In the genomic region with DNA sequence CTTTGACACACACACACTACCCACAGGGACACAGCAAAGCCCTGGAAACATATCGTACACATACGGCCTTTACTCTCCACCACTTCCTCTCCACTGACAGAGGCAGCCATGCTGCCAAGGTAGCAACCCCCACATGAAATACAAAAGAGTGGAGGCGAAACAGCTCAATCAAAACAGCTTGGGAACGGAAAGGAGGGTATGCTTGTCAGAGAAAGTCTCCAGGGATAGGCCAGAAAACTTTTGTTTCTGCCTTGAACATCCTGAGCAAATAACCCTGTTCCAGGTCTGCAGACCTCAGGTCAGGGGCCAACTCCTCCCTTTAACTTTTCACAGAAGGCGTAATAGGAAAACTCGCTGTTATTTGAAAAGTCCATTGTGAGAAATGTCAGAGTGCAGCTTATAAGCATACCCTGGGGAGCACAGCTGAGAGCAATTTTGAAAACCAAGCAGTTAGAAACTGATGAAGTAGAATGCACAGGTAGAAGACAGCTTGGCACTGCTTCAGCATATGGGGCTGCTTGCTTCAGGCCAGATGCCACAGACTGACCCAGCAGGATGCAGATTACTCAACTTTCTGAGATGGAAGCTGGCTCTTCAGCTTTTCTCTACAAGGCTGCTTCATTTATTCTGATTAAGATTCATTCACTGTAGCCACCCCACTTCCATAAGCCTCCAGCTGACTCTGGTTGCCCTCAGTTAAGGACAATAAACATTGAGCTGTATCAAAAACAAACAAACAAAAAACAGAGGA, we compare ENCODE assay signal across 1 cellular context.
TF ChIP-seq lines count a peak whose summit lies in the region.

No MANE protein-coding gene starts in this region.

TF ChIP-seq in GM12878, 131 proteins besides CTCF, POLR2A, EP300 and RAD21 (continues in another document):
- no peak for TF ChIP-seq CHD1 (IDR thresholded peaks at IDR 0.05; ENCODE audit: low read depth, low read length)
- TF ChIP-seq SREBF1 (IDR thresholded peaks at IDR 0.05; ENCODE audit: low read length), result no peak
- TF ChIP-seq IKZF1 (conservative IDR thresholded peaks at IDR 0.05), result peak; percentile 21; the same call in 1 of the 2 replicates
- TF ChIP-seq, protein P1, sequence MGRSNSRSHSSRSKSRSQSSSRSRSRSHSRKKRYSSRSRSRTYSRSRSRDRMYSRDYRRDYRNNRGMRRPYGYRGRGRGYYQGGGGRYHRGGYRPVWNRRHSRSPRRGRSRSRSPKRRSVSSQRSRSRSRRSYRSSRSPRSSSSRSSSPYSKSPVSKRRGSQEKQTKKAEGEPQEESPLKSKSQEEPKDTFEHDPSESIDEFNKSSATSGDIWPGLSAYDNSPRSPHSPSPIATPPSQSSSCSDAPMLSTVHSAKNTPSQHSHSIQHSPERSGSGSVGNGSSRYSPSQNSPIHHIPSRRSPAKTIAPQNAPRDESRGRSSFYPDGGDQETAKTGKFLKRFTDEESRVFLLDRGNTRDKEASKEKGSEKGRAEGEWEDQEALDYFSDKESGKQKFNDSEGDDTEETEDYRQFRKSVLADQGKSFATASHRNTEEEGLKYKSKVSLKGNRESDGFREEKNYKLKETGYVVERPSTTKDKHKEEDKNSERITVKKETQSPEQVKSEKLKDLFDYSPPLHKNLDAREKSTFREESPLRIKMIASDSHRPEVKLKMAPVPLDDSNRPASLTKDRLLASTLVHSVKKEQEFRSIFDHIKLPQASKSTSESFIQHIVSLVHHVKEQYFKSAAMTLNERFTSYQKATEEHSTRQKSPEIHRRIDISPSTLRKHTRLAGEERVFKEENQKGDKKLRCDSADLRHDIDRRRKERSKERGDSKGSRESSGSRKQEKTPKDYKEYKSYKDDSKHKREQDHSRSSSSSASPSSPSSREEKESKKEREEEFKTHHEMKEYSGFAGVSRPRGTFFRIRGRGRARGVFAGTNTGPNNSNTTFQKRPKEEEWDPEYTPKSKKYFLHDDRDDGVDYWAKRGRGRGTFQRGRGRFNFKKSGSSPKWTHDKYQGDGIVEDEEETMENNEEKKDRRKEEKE (IDR thresholded peaks at IDR 0.05), result no peak
- TF ChIP-seq, protein P2, sequence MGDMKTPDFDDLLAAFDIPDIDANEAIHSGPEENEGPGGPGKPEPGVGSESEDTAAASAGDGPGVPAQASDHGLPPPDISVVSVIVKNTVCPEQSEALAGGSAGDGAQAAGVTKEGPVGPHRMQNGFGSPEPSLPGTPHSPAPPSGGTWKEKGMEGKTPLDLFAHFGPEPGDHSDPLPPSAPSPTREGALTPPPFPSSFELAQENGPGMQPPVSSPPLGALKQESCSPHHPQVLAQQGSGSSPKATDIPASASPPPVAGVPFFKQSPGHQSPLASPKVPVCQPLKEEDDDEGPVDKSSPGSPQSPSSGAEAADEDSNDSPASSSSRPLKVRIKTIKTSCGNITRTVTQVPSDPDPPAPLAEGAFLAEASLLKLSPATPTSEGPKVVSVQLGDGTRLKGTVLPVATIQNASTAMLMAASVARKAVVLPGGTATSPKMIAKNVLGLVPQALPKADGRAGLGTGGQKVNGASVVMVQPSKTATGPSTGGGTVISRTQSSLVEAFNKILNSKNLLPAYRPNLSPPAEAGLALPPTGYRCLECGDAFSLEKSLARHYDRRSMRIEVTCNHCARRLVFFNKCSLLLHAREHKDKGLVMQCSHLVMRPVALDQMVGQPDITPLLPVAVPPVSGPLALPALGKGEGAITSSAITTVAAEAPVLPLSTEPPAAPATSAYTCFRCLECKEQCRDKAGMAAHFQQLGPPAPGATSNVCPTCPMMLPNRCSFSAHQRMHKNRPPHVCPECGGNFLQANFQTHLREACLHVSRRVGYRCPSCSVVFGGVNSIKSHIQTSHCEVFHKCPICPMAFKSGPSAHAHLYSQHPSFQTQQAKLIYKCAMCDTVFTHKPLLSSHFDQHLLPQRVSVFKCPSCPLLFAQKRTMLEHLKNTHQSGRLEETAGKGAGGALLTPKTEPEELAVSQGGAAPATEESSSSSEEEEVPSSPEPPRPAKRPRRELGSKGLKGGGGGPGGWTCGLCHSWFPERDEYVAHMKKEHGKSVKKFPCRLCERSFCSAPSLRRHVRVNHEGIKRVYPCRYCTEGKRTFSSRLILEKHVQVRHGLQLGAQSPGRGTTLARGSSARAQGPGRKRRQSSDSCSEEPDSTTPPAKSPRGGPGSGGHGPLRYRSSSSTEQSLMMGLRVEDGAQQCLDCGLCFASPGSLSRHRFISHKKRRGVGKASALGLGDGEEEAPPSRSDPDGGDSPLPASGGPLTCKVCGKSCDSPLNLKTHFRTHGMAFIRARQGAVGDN (IDR thresholded peaks at IDR 0.05), result peak; percentile 87
- TF ChIP-seq HCFC1 (IDR thresholded peaks at IDR 0.05; ENCODE audit: low read length), result no peak
- TF ChIP-seq POLR2AphosphoS5 (IDR thresholded peaks at IDR 0.05; ENCODE audit: low read length), result peak; percentile 21; the same call in 1 of the 2 replicates
- no peak for TF ChIP-seq HDAC2 (IDR thresholded peaks at IDR 0.05)
- no peak for TF ChIP-seq RB1 (IDR thresholded peaks at IDR 0.05; ENCODE audit: borderline replicate concordance)
- TF ChIP-seq DPF2 (IDR thresholded peaks at IDR 0.05), result no peak; the same call in 1 of the 2 replicates
- no peak for TF ChIP-seq BMI1 (IDR thresholded peaks at IDR 0.05; ENCODE audit: borderline replicate concordance)
- peak; percentile 92 for TF ChIP-seq NR2F1 (conservative IDR thresholded peaks at IDR 0.05)
- TF ChIP-seq, protein P3, sequence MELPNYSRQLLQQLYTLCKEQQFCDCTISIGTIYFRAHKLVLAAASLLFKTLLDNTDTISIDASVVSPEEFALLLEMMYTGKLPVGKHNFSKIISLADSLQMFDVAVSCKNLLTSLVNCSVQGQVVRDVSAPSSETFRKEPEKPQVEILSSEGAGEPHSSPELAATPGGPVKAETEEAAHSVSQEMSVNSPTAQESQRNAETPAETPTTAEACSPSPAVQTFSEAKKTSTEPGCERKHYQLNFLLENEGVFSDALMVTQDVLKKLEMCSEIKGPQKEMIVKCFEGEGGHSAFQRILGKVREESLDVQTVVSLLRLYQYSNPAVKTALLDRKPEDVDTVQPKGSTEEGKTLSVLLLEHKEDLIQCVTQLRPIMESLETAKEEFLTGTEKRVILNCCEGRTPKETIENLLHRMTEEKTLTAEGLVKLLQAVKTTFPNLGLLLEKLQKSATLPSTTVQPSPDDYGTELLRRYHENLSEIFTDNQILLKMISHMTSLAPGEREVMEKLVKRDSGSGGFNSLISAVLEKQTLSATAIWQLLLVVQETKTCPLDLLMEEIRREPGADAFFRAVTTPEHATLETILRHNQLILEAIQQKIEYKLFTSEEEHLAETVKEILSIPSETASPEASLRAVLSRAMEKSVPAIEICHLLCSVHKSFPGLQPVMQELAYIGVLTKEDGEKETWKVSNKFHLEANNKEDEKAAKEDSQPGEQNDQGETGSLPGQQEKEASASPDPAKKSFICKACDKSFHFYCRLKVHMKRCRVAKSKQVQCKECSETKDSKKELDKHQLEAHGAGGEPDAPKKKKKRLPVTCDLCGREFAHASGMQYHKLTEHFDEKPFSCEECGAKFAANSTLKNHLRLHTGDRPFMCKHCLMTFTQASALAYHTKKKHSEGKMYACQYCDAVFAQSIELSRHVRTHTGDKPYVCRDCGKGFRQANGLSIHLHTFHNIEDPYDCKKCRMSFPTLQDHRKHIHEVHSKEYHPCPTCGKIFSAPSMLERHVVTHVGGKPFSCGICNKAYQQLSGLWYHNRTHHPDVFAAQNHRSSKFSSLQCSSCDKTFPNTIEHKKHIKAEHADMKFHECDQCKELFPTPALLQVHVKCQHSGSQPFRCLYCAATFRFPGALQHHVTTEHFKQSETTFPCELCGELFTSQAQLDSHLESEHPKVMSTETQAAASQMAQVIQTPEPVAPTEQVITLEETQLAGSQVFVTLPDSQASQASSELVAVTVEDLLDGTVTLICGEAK (IDR thresholded peaks at IDR 0.05; ENCODE audit: borderline replicate concordance), result no peak; the same call in 1 of the 2 replicates
- TF ChIP-seq YY1 (IDR thresholded peaks at IDR 0.05; ENCODE audit: low read depth, low read length), result peak; percentile 89
- TF ChIP-seq, protein P4, sequence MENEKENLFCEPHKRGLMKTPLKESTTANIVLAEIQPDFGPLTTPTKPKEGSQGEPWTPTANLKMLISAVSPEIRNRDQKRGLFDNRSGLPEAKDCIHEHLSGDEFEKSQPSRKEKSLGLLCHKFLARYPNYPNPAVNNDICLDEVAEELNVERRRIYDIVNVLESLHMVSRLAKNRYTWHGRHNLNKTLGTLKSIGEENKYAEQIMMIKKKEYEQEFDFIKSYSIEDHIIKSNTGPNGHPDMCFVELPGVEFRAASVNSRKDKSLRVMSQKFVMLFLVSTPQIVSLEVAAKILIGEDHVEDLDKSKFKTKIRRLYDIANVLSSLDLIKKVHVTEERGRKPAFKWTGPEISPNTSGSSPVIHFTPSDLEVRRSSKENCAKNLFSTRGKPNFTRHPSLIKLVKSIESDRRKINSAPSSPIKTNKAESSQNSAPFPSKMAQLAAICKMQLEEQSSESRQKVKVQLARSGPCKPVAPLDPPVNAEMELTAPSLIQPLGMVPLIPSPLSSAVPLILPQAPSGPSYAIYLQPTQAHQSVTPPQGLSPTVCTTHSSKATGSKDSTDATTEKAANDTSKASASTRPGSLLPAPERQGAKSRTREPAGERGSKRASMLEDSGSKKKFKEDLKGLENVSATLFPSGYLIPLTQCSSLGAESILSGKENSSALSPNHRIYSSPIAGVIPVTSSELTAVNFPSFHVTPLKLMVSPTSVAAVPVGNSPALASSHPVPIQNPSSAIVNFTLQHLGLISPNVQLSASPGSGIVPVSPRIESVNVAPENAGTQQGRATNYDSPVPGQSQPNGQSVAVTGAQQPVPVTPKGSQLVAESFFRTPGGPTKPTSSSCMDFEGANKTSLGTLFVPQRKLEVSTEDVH (IDR thresholded peaks at IDR 0.05; ENCODE audit: low read depth, partially characterized antibody), result peak; percentile 39
- TF ChIP-seq MEF2B (IDR thresholded peaks at IDR 0.05; ENCODE audit: partially characterized antibody, poor library complexity, severe bottlenecking), result peak; percentile 92
- TF ChIP-seq SPI1 (IDR thresholded peaks at IDR 0.05; ENCODE audit: borderline replicate concordance, insufficient read depth, low read depth, low read length), result peak; percentile 84
- TF ChIP-seq, protein P5, sequence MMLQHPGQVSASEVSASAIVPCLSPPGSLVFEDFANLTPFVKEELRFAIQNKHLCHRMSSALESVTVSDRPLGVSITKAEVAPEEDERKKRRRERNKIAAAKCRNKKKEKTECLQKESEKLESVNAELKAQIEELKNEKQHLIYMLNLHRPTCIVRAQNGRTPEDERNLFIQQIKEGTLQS (IDR thresholded peaks at IDR 0.05; ENCODE audit: borderline replicate concordance, extremely low read depth, low read depth, low read length), result no peak
- TF ChIP-seq, protein P6, sequence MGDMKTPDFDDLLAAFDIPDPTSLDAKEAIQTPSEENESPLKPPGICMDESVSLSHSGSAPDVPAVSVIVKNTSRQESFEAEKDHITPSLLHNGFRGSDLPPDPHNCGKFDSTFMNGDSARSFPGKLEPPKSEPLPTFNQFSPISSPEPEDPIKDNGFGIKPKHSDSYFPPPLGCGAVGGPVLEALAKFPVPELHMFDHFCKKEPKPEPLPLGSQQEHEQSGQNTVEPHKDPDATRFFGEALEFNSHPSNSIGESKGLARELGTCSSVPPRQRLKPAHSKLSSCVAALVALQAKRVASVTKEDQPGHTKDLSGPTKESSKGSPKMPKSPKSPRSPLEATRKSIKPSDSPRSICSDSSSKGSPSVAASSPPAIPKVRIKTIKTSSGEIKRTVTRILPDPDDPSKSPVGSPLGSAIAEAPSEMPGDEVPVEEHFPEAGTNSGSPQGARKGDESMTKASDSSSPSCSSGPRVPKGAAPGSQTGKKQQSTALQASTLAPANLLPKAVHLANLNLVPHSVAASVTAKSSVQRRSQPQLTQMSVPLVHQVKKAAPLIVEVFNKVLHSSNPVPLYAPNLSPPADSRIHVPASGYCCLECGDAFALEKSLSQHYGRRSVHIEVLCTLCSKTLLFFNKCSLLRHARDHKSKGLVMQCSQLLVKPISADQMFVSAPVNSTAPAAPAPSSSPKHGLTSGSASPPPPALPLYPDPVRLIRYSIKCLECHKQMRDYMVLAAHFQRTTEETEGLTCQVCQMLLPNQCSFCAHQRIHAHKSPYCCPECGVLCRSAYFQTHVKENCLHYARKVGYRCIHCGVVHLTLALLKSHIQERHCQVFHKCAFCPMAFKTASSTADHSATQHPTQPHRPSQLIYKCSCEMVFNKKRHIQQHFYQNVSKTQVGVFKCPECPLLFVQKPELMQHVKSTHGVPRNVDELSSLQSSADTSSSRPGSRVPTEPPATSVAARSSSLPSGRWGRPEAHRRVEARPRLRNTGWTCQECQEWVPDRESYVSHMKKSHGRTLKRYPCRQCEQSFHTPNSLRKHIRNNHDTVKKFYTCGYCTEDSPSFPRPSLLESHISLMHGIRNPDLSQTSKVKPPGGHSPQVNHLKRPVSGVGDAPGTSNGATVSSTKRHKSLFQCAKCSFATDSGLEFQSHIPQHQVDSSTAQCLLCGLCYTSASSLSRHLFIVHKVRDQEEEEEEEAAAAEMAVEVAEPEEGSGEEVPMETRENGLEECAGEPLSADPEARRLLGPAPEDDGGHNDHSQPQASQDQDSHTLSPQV (IDR thresholded peaks at IDR 0.05), result peak; percentile 74; the same call in 1 of the 2 replicates
- TF ChIP-seq PML (IDR thresholded peaks at IDR 0.05; ENCODE audit: low read length), result 0 out of 2 replicates have a peak, but pooled peaks have one; percentile 5
- peak in 1 of 2 experiments; percentile 47; a peak in 3 of 4 replicates for TF ChIP-seq IKZF2 (IDR thresholded peaks at IDR 0.05)
- 0 out of 4 replicates have a peak, but pooled peaks of 1 of the 2 experiments have one; percentile 28 for TF ChIP-seq ETV6 (conservative IDR thresholded peaks at IDR 0.05 in 1 of 2, IDR thresholded peaks at IDR 0.05 in 1 of 2; ENCODE audit: borderline replicate concordance in 1 of 2, low read depth in 1 of 2)
- TF ChIP-seq, protein P7, sequence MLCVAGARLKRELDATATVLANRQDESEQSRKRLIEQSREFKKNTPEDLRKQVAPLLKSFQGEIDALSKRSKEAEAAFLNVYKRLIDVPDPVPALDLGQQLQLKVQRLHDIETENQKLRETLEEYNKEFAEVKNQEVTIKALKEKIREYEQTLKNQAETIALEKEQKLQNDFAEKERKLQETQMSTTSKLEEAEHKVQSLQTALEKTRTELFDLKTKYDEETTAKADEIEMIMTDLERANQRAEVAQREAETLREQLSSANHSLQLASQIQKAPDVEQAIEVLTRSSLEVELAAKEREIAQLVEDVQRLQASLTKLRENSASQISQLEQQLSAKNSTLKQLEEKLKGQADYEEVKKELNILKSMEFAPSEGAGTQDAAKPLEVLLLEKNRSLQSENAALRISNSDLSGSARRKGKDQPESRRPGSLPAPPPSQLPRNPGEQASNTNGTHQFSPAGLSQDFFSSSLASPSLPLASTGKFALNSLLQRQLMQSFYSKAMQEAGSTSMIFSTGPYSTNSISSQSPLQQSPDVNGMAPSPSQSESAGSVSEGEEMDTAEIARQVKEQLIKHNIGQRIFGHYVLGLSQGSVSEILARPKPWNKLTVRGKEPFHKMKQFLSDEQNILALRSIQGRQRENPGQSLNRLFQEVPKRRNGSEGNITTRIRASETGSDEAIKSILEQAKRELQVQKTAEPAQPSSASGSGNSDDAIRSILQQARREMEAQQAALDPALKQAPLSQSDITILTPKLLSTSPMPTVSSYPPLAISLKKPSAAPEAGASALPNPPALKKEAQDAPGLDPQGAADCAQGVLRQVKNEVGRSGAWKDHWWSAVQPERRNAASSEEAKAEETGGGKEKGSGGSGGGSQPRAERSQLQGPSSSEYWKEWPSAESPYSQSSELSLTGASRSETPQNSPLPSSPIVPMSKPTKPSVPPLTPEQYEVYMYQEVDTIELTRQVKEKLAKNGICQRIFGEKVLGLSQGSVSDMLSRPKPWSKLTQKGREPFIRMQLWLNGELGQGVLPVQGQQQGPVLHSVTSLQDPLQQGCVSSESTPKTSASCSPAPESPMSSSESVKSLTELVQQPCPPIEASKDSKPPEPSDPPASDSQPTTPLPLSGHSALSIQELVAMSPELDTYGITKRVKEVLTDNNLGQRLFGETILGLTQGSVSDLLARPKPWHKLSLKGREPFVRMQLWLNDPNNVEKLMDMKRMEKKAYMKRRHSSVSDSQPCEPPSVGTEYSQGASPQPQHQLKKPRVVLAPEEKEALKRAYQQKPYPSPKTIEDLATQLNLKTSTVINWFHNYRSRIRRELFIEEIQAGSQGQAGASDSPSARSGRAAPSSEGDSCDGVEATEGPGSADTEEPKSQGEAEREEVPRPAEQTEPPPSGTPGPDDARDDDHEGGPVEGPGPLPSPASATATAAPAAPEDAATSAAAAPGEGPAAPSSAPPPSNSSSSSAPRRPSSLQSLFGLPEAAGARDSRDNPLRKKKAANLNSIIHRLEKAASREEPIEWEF (IDR thresholded peaks at IDR 0.05; ENCODE audit: insufficient replicate concordance, low read depth, low read length), result peak; percentile 45
